Comparison of ENCODE assay signal across 19 cellular contexts in genomic region chr2:47525167-47525566, GRCh38. TPM values are rescaled to one million over a fixed set of nuclear protein-coding genes. Genes with fewer than 3 reads are reported as not detected.
DNase-seq lines count a peak whose midpoint lies in the region; ATAC-seq and TF ChIP-seq lines count a peak whose summit lies in the region.
"Had no signal": no experiment of that assay in that cellular context is flagged by ENCODE, and none has a peak within 500 bp of the region (broad histone marks: within the 10 kb centered on the region; RNA-seq: fewer than 3 reads in every experiment).

No MANE protein-coding gene starts in this region.

- H2BK15ac ChIP-seq in mesendoderm (replicated peaks; ENCODE audit: low read depth) = no peak overlapping the region

- H3K4me2 ChIP-seq in OCI-LY1 (ENCODE audit: low read length) = no peak overlapping the region
- H3K4me2 ChIP-seq in mesendoderm (ENCODE audit: low read length) = no peak overlapping the region
- H3K4me2 ChIP-seq in hepatocyte = no peak overlapping the region
- H3K4me2 ChIP-seq: GM23338, KMS-11 had no signal

- H3K56ac ChIP-seq in mesendoderm (ENCODE audit: low read length) = no peak overlapping the region

- no peaks in the 10 kb centered on the region for H3K9me3 ChIP-seq in HEK293 (ENCODE audit: control insufficient read depth, insufficient read depth, low read depth, low read length)
- no peaks in the 10 kb centered on the region for H3K9me3 ChIP-seq in OCI-LY1 (ENCODE audit: low read length)
- no peaks in the 10 kb centered on the region for H3K9me3 ChIP-seq in hepatocyte (ENCODE audit: low read depth)
- H3K9me3 ChIP-seq: BE2C had no signal

- H2AFZ ChIP-seq in OCI-LY1 (ENCODE audit: low read length) (no peak overlapping the region), hepatocyte (no peak overlapping the region)
- H2AFZ ChIP-seq: GM23338 had no signal

- no peak for ATAC-seq in GM21619 (IDR thresholded peaks at IDR 0.05; ENCODE audit: unreplicated experiment)
- no peak for ATAC-seq in HG03280 (IDR thresholded peaks at IDR 0.05; ENCODE audit: unreplicated experiment)
- no peak for ATAC-seq in GM21423 (IDR thresholded peaks at IDR 0.05; ENCODE audit: unreplicated experiment)
- ATAC-seq: GM23338 had no signal

- no CpG with 5 or more reads among the region's 4 CpGs for WGBS in mesendoderm (ENCODE audit: extremely low coverage, insufficient coverage, low lambda C conversion rate)
- WGBS in hepatocyte (ENCODE audit: low lambda C conversion rate, missing lambda C conversion rate) = 88% methylated on average over 4 of the region's 4 CpGs

- H4K20me1 ChIP-seq in OCI-LY1 (ENCODE audit: insufficient read depth, low read length) (no peaks in the 10 kb centered on the region), hepatocyte (ENCODE audit: insufficient read depth, poor library complexity, severe bottlenecking) (no peaks in the 10 kb centered on the region)

- H3K79me1 ChIP-seq in mesendoderm (ENCODE audit: low read length) = no peaks in the 10 kb centered on the region

- no peak overlapping the region for H3K27ac ChIP-seq in HEK293 (ENCODE audit: extremely low read depth, low read depth, low read length)
- peak overlapping the region; percentile 39 for H3K27ac ChIP-seq in OCI-LY1 (ENCODE audit: low read depth, low read length, poor library complexity, severe bottlenecking)
- no peak overlapping the region for H3K27ac ChIP-seq in mesendoderm (ENCODE audit: low read depth, low read length)
- H3K27ac ChIP-seq in hepatocyte = no peak overlapping the region
- H3K27ac ChIP-seq: KMS-11 had no signal

- H2BK120ac ChIP-seq in mesendoderm (ENCODE audit: low read depth, low read length) = no peak overlapping the region

- no peak overlapping the region for H3K4ac ChIP-seq in mesendoderm (ENCODE audit: low read depth, low read length)

- H3K4me1 ChIP-seq in HEK293 (ENCODE audit: control insufficient read depth, insufficient read depth, low read length) (no peaks in the 10 kb centered on the region), OCI-LY1 (ENCODE audit: insufficient read depth, low read length, severe bottlenecking) (peaks cover 44% of the 10 kb centered on the region), mesendoderm (ENCODE audit: control insufficient read depth, low read depth, low read length) (no peaks in the 10 kb centered on the region), hepatocyte (ENCODE audit: insufficient read depth) (no peaks in the 10 kb centered on the region)
- H3K4me1 ChIP-seq: BE2C had no signal

- H3K9me2 ChIP-seq in OCI-LY1 (ENCODE audit: low read depth, low read length) = no peaks in the 10 kb centered on the region
- H3K9me2 ChIP-seq in hepatocyte (replicated peaks; ENCODE audit: insufficient read depth) = no peaks in the 10 kb centered on the region

- no peak overlapping the region for H2AK5ac ChIP-seq in mesendoderm (ENCODE audit: low read length)

- H3K27me3 ChIP-seq in OCI-LY1 (ENCODE audit: insufficient read depth, low read length) (no peaks in the 10 kb centered on the region), mesendoderm (ENCODE audit: insufficient read depth, low read length, poor library complexity) (no peaks in the 10 kb centered on the region), hepatocyte (no peaks in the 10 kb centered on the region)
- H3K27me3 ChIP-seq: BE2C had no signal

- POLR2A ChIA-PET in HEK293 (lab: Yijun Ruan, JAX) = no interaction called here

- no peak overlapping the region for H3K18ac ChIP-seq in mesendoderm (ENCODE audit: low read length)

- H3K36me3 ChIP-seq in HEK293 (ENCODE audit: control insufficient read depth in 2 of 2, insufficient read depth in 1 of 2, low read length in 2 of 2) = no peaks in the 10 kb centered on the region
- peaks cover 8% of the 10 kb centered on the region; the same call in 1 of the 2 replicates for H3K36me3 ChIP-seq in OCI-LY1 (ENCODE audit: insufficient read depth, low read length)
- no peaks in the 10 kb centered on the region for H3K36me3 ChIP-seq in mesendoderm (ENCODE audit: control insufficient read depth, insufficient read depth, low read length)
- no peaks in the 10 kb centered on the region for H3K36me3 ChIP-seq in hepatocyte (replicated peaks; ENCODE audit: insufficient read depth, low read depth)
- H3K36me3 ChIP-seq: BE2C had no signal

- no peaks in the 10 kb centered on the region for H3K79me2 ChIP-seq in OCI-LY1 (ENCODE audit: insufficient read depth, low read length)
- no peaks in the 10 kb centered on the region for H3K79me2 ChIP-seq in mesendoderm (ENCODE audit: control insufficient read depth, insufficient read depth, low read length)
- H3K79me2 ChIP-seq in hepatocyte = no peaks in the 10 kb centered on the region

- H4K8ac ChIP-seq in mesendoderm (ENCODE audit: low read depth, low read length) = no peak overlapping the region

- TF ChIP-seq CTCF in HEK293 (tag by site-specific recombination; IDR thresholded peaks at IDR 0.05) (no peak), OCI-LY1 (IDR thresholded peaks at IDR 0.05; ENCODE audit: low read length) (no peak), hepatocyte (IDR thresholded peaks at IDR 0.05; ENCODE audit: poor library complexity) (no peak)

- H3F3A ChIP-seq in OCI-LY1 (ENCODE audit: insufficient read depth, low read length) = no peaks in the 10 kb centered on the region

- H2BK5ac ChIP-seq in mesendoderm (ENCODE audit: low read length) = no peak overlapping the region

- CTCF ChIA-PET in HEK293 (lab: Yijun Ruan, JAX) = no interaction called here

- no peak overlapping the region for H3K9ac ChIP-seq in OCI-LY1 (ENCODE audit: low read length)
- H3K9ac ChIP-seq in mesendoderm (ENCODE audit: low read length) = no peak overlapping the region
- H3K9ac ChIP-seq: KMS-11 had no signal

- H3K4me3 ChIP-seq in HEK293 (ENCODE audit: low read depth, low read length) (no peak overlapping the region), OCI-LY1 (ENCODE audit: low read depth, low read length, poor library complexity, severe bottlenecking) (no peak overlapping the region), mesendoderm (ENCODE audit: low read length) (no peak overlapping the region), hepatocyte (no peak overlapping the region)
- H3K4me3 ChIP-seq: GM23338 had no signal

- no peak overlapping the region for H4K5ac ChIP-seq in mesendoderm (ENCODE audit: low read length)

- H3K23ac ChIP-seq in mesendoderm (ENCODE audit: low read length) = peak overlapping the region; percentile 60

- DNase-seq in mesendoderm = no peak
- no peak for DNase-seq in hepatocyte (ENCODE audit: low spot score)
- DNase-seq: ACHN; BE2C; CD4-positive, alpha-beta memory T cell; DMS153; DMS79; GDM1; HCEC 1CT; HFFc6 had no signal

TF ChIP-seq in HEK293, 187 proteins besides CTCF, POLR2A, EP300 and RAD21:
- TF ChIP-seq ZNF518A (tag by site-specific recombination; conservative IDR thresholded peaks at IDR 0.05; ENCODE audit: low read depth) (no peak), ZNF266 (tag by site-specific recombination; IDR thresholded peaks at IDR 0.05; ENCODE audit: low read depth) (no peak), GLIS1 (tag by site-specific recombination; IDR thresholded peaks at IDR 0.05) (peak; percentile 26; the same call in 1 of the 2 replicates)

RNA-seq across cellular contexts. Expression of gene KCNK12, which starts 45.6 kb away (rescaled TPM):
- 3.8 TPM for polyA plus RNA-seq in mesendoderm (2013, experiment 1 of 2)
- 3.7 TPM for polyA plus RNA-seq in mesendoderm (2013, experiment 2 of 2)
- 9.6 and 9.8 TPM in 2 replicates for total RNA-seq in hepatocyte
- 27.6 and 30.0 TPM in 2 replicates for polyA plus RNA-seq in hepatocyte
- total RNA-seq: HT-29 had no signal
- polyA plus RNA-seq: CD14-positive monocyte had no signal
